12 cellular contexts compared by ENCODE assay signal in the genomic region with DNA sequence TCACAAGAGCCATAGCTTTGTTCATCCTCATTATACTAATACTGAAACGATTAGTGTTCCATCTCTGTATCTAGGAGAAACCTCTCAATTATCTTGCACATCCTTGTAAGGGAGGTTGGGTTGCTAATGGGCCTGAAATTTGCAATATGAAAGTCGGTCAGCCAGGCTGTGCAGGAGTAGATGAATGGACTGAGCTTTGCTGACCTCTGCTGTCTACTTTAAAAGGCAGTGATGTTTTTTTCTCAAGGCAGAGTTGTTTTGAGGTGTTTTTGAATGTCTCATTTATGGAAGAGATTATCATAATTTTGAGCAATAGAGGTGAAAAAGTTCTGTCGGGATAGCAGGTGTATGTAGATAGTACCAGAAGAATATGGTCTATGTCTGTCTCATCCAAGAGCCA. TPM values are rescaled to one million over a fixed set of nuclear protein-coding genes. Genes with fewer than 3 reads are reported as not detected.
DNase-seq lines count a peak whose midpoint lies in the region; ATAC-seq and TF ChIP-seq lines count a peak whose summit lies in the region.
"Had no signal": no experiment of that assay in that cellular context is flagged by ENCODE, and none has a peak within 500 bp of the region (broad histone marks: within the 10 kb centered on the region; RNA-seq: fewer than 3 reads in every experiment).

No MANE protein-coding gene starts in this region.

- TF ChIP-seq CTCF in OCI-LY3 (IDR thresholded peaks at IDR 0.05; ENCODE audit: low read depth, low read length) (peak; percentile 30; the same call in 1 of the 2 replicates), epithelial cell of proximal tubule (conservative IDR thresholded peaks at IDR 0.05; ENCODE audit: low read depth, low read length) (peak; percentile 42), retinal pigment epithelial cell (conservative IDR thresholded peaks at IDR 0.05; ENCODE audit: low read depth, low read length) (peak; percentile 36), stomach (IDR thresholded peaks at IDR 0.05) (no peak)

- H3K9me2 ChIP-seq in GM23248 (ENCODE audit: insufficient read depth) = no peaks in the 10 kb centered on the region

- H2AFZ ChIP-seq in GM23248 (no peak overlapping the region), OCI-LY3 (ENCODE audit: low read depth, low read length) (no peak overlapping the region)

- H3K4me2 ChIP-seq in GM23248 (ENCODE audit: unreplicated experiment) (no peak overlapping the region), OCI-LY3 (ENCODE audit: low read length) (no peak overlapping the region)

- whole genome bisulfite sequencing in GM23248 (ENCODE audit: low coverage in 1 of 2, low lambda C conversion rate in 2 of 2, missing lambda C conversion rate in 2 of 2), 2 experiments = 34 to 41% methylated on average over 3 of the region's 3 CpGs
- WGBS in stomach, 5 donors = 28 to 43% (median 32%) methylated on average over 3 of the region's 3 CpGs

- in situ Hi-C loops in GM23248 (cut with MboI) = loop anchor here (25.0 kb wide), 1 partner anchor 599 kb away; no protein-coding TSS in a partner anchor

- H3K9ac ChIP-seq in GM23248 = no peak overlapping the region
- H3K9ac ChIP-seq in OCI-LY3 (ENCODE audit: low read length) = no peak overlapping the region

- H3K27me3 ChIP-seq in GM23248 (replicated peaks; ENCODE audit: insufficient read depth) (no peaks in the 10 kb centered on the region), OCI-LY3 (ENCODE audit: low read depth, low read length) (no peaks in the 10 kb centered on the region), stomach (peaks cover 0 to 7% (median 0%) of the 10 kb centered on the region in 3 donors)
- H3K27me3 ChIP-seq: ovary had no signal

- H3K4me1 ChIP-seq in GM23248 (ENCODE audit: insufficient read depth) = no peaks in the 10 kb centered on the region
- H3K4me1 ChIP-seq in OCI-LY3 (ENCODE audit: low read length) = no peaks in the 10 kb centered on the region
- H3K4me1 ChIP-seq in stomach = no peaks in the 10 kb centered on the region
- H3K4me1 ChIP-seq: lower lobe of right lung had no signal

- H3K36me3 ChIP-seq in GM23248 (ENCODE audit: low read depth) (no peaks in the 10 kb centered on the region), OCI-LY3 (replicated peaks; ENCODE audit: low read depth, low read length) (no peaks in the 10 kb centered on the region), stomach (no peaks in the 10 kb centered on the region)
- H3K36me3 ChIP-seq: lower lobe of right lung, ovary had no signal

- no peaks in the 10 kb centered on the region for H3K79me2 ChIP-seq in GM23248 (ENCODE audit: insufficient read depth)
- no peaks in the 10 kb centered on the region for H3K79me2 ChIP-seq in OCI-LY3 (ENCODE audit: low read length)

- no peaks in the 10 kb centered on the region for H4K20me1 ChIP-seq in GM23248 (ENCODE audit: insufficient read depth)
- H4K20me1 ChIP-seq in OCI-LY3 (ENCODE audit: insufficient read depth, low read length) = no peaks in the 10 kb centered on the region

- no peaks in the 10 kb centered on the region for H3F3A ChIP-seq in GM23248 (ENCODE audit: insufficient read depth)

- peak; percentile 26 for DNase-seq in GM23248
- DNase-seq in epithelial cell of proximal tubule (ENCODE audit: low read depth) = no peak
- no peak for DNase-seq in retinal pigment epithelial cell (ENCODE audit: low read depth)
- DNase-seq in stomach = no peak
- no peak for DNase-seq in HuH-7.5 (ENCODE audit: low spot score)
- DNase-seq: DMS79, lower lobe of right lung, MM.1S, NCI-H345, ovary had no signal

- no peak overlapping the region for H3K27ac ChIP-seq in GM23248
- H3K27ac ChIP-seq in OCI-LY3 (ENCODE audit: low read length) = no peak overlapping the region
- no peak overlapping the region for H3K27ac ChIP-seq in stomach
- H3K27ac ChIP-seq: lower lobe of right lung, ovary had no signal

- no peak for TF ChIP-seq EP300 in stomach (IDR thresholded peaks at IDR 0.05)

- intact Hi-C loops in stomach (cut with DNase I; ENCODE audit: low total_unique reads) = no loop called here

- H3K4me3 ChIP-seq in GM23248 = no peak overlapping the region
- no peak overlapping the region for H3K4me3 ChIP-seq in OCI-LY3 (ENCODE audit: low read length)
- H3K4me3 ChIP-seq in epithelial cell of proximal tubule (ENCODE audit: low read depth, low read length) = no peak overlapping the region
- H3K4me3 ChIP-seq in retinal pigment epithelial cell (ENCODE audit: low read length) = no peak overlapping the region
- H3K4me3 ChIP-seq in stomach = no peak overlapping the region
- H3K4me3 ChIP-seq: lower lobe of right lung, ovary had no signal

- ATAC-seq in HG02571 (IDR thresholded peaks at IDR 0.05; ENCODE audit: unreplicated experiment) = no peak
- ATAC-seq: lower lobe of right lung had no signal

- H3K9me3 ChIP-seq in GM23248 (ENCODE audit: low read depth) = no peaks in the 10 kb centered on the region
- no peaks in the 10 kb centered on the region for H3K9me3 ChIP-seq in OCI-LY3 (ENCODE audit: insufficient read depth, low read length)
- no peaks in the 10 kb centered on the region for H3K9me3 ChIP-seq in stomach
- H3K9me3 ChIP-seq: lower lobe of right lung, ovary had no signal

- TF ChIP-seq POLR2A in stomach (IDR thresholded peaks at IDR 0.05) = no peak

RNA-seq across cellular contexts. Expression of gene LINC00632, which starts 47.9 kb away (rescaled TPM):
- 17.7 and 20.6 TPM in 2 replicates for total RNA-seq in GM23248 (2014; rRNA removed; shearing (Covaris generic))
- 36.7 and 40.7 TPM in 2 replicates for polyA plus RNA-seq in GM23248 (2016; fragmentation: Nextera tagmentation; extraction: Ambion mirVana)
- 0.29 and 2.8 TPM in 2 replicates for total RNA-seq in epithelial cell of proximal tubule
- total RNA-seq in stomach = 10 to 100 TPM in 3 of 5 donors, 1 to 10 TPM in 2; 1.2 to 45.4 (median 19.2) TPM
- 1 to 10 TPM in 2 of 3 donors, under 1 TPM in 1; 0.25 to 1.8 (median 1.1) TPM for polyA plus RNA-seq in stomach

Comparison
In these comparisons a context has a peak if more than half of its experiments do, and no peak if none do; other contexts are left out.
1. CTCF ChIP-seq: peak in OCI-LY3 (single experiment), epithelial cell of proximal tubule (single experiment) and retinal pigment epithelial cell (single experiment); none in stomach (0 of 7).